10 cellular contexts compared by ENCODE assay signal in genomic region chr14:22852599-22852939, GRCh38. TPM values are rescaled to one million over a fixed set of nuclear protein-coding genes. Genes with fewer than 3 reads are reported as not detected.
A peak's percentile ranks its signal among the peaks of the same experiment; 100 is the strongest.
DNase-seq lines count a peak whose midpoint lies in the region; ATAC-seq, FAIRE-seq and TF ChIP-seq lines count a peak whose summit lies in the region.
"Had no signal": no experiment of that assay in that cellular context is flagged by ENCODE, and none has a peak within 500 bp of the region (broad histone marks: within the 10 kb centered on the region; RNA-seq: fewer than 3 reads in every experiment).

No MANE protein-coding gene starts in this region.

- H3K27ac ChIP-seq in parathyroid adenoma = peak overlapping the region; percentile 45

- POLR2A ChIA-PET in Caco-2 (lab: Charles Lee) = interaction anchor here (2.6 kb wide), 1 partner anchor 30 kb away, joined by 14 read pairs; no protein-coding TSS in a partner anchor

- intact Hi-C loops in Caco-2 (cut with micrococcal nuclease; ENCODE audit: unreplicated experiment) = no loop called here

- no peaks in the 10 kb centered on the region for H3K9me3 ChIP-seq in Caco-2
- no peaks in the 10 kb centered on the region for H3K9me3 ChIP-seq in parathyroid adenoma (ENCODE audit: control insufficient read depth, low read length)
- H3K9me3 ChIP-seq: HAP-1 had no signal

- H3K4me1 ChIP-seq in Caco-2 = peaks cover 25% of the 10 kb centered on the region
- H3K4me1 ChIP-seq in parathyroid adenoma = peaks cover 30% of the 10 kb centered on the region

- H3K79me2 ChIP-seq in parathyroid adenoma = no peaks in the 10 kb centered on the region

- DNase-seq in Caco-2 = no peak
- DNase-seq in RCC 7860 (ENCODE audit: low spot score) = peak; percentile 3
- no peak for DNase-seq in endothelial cell (ENCODE audit: low spot score)
- DNase-seq in HPDE6-E6E7 (ENCODE audit: extremely low spot score) = no peak
- DNase-seq in effector CD8-positive, alpha-beta T cell (lab: John Stamatoyannopoulos, UW) = no peak
- DNase-seq in NCI-H1436 treated with DMSO at 0.1 percent for 48 hours (lab: John Stamatoyannopoulos, UW) = no peak

- H3K9me3 Mint-ChIP-seq in Caco-2 (ENCODE audit: unreplicated experiment) = no peaks in the 10 kb centered on the region
- H3K9me3 Mint-ChIP-seq in endothelial cell (ENCODE audit: unreplicated experiment) = no peaks in the 10 kb centered on the region
- H3K9me3 Mint-ChIP-seq: CD8-positive, alpha-beta T cell had no signal

- H3K36me3 Mint-ChIP-seq in Caco-2 (ENCODE audit: insufficient read depth, unreplicated experiment) (no peaks in the 10 kb centered on the region), endothelial cell (ENCODE audit: low read depth, unreplicated experiment) (no peaks in the 10 kb centered on the region)
- H3K36me3 Mint-ChIP-seq: CD8-positive, alpha-beta T cell had no signal

- H2AFZ ChIP-seq in parathyroid adenoma = peak overlapping the region; percentile 92

- H3K27me3 ChIP-seq in Caco-2 (replicated peaks; ENCODE audit: control insufficient read depth, insufficient read depth, low read length) = no peaks in the 10 kb centered on the region
- H3K27me3 ChIP-seq in parathyroid adenoma (ENCODE audit: control insufficient read depth, insufficient read depth, low read length) = no peaks in the 10 kb centered on the region

- CTCF ChIA-PET in Caco-2 (lab: Charles Lee) = interaction anchor here (0.7 to 2.8 kb wide), 15 partner anchors 8 to 282 kb away, joined by 3 to 50 read pairs (median 4); partner anchors contain the start of genes MMP14, OXA1L and REM2

- H3K4me3 ChIP-seq in Caco-2 (ENCODE audit: low read depth, low read length) (no peak overlapping the region), parathyroid adenoma (ENCODE audit: low read depth, low read length) (no peak overlapping the region)

- H3K36me3 ChIP-seq in Caco-2 (ENCODE audit: control insufficient read depth, insufficient read depth, low read length) (no peaks in the 10 kb centered on the region), parathyroid adenoma (ENCODE audit: control insufficient read depth, insufficient read depth, low read length) (no peaks in the 10 kb centered on the region)
- H3K36me3 ChIP-seq: HAP-1 had no signal

- no peak for TF ChIP-seq CTCF in Caco-2 (IDR thresholded peaks at IDR 0.05; ENCODE audit: insufficient read depth in 1 of 2, low read depth in 1 of 2, low read length in 1 of 2, severe bottlenecking in 1 of 2, unreplicated experiment in 1 of 2)
- TF ChIP-seq CTCF in endothelial cell (IDR thresholded peaks at IDR 0.05; ENCODE audit: unreplicated experiment) = no peak
- TF ChIP-seq CTCF in parathyroid adenoma (IDR thresholded peaks at IDR 0.05) = no peak

- H3K27ac Mint-ChIP-seq in Caco-2 (ENCODE audit: unreplicated experiment) = peak overlapping the region; percentile 68
- H3K27ac Mint-ChIP-seq in endothelial cell (ENCODE audit: unreplicated experiment) = peak overlapping the region; percentile 48

- H3K27me3 Mint-ChIP-seq in Caco-2 (ENCODE audit: insufficient read depth, unreplicated experiment) (no peaks in the 10 kb centered on the region), endothelial cell (ENCODE audit: unreplicated experiment) (peaks cover 10% of the 10 kb centered on the region)

- no peak overlapping the region for H3K9ac ChIP-seq in parathyroid adenoma

- H3K4me3 Mint-ChIP-seq in Caco-2 (ENCODE audit: unreplicated experiment) (peak overlapping the region; percentile 69), endothelial cell (ENCODE audit: unreplicated experiment) (no peak overlapping the region)

- no peak for ATAC-seq in GM19455 (IDR thresholded peaks at IDR 0.05; ENCODE audit: unreplicated experiment)

- H3K4me2 ChIP-seq in parathyroid adenoma (ENCODE audit: low read length) = no peak overlapping the region

- FAIRE-seq in RCC 7860 (lab: Jason Lieb, UNC) = no peak

- peaks cover 7% of the 10 kb centered on the region for H3K4me1 Mint-ChIP-seq in Caco-2 (ENCODE audit: low read depth, unreplicated experiment)
- H3K4me1 Mint-ChIP-seq in endothelial cell (ENCODE audit: unreplicated experiment) = peaks cover 25% of the 10 kb centered on the region

- no TSS peak for BruUV-seq in Caco-2 (replicated peaks; lab: Mats Ljungman, UMichigan)

RNA-seq across cellular contexts. Expression of gene MMP14, which starts 16.2 kb away (rescaled TPM):
- total RNA-seq in Caco-2 (2022) (57.2 and 62.9 TPM in 2 replicates), endothelial cell (ENCODE audit: unreplicated experiment) (819 TPM)

RNA-seq across cellular contexts. Expression of gene LRP10, which starts 19.0 kb away (rescaled TPM):
- total RNA-seq in Caco-2 (2022) = 29.6 and 34.0 TPM in 2 replicates
- total RNA-seq in endothelial cell (ENCODE audit: unreplicated experiment) = 105 TPM

RNA-seq across cellular contexts. Expression of gene MRPL52, which starts 22.9 kb away (rescaled TPM):
- total RNA-seq in Caco-2 (2022) (149 TPM in 2 replicates), endothelial cell (ENCODE audit: unreplicated experiment) (126 TPM)

RNA-seq across cellular contexts. Expression of gene REM2, which starts 30.5 kb away (rescaled TPM):
- total RNA-seq in Caco-2 (2022) (0.41 and 0.44 TPM in 2 replicates), endothelial cell (ENCODE audit: unreplicated experiment) (0.36 TPM)

RNA-seq across cellular contexts. Expression of gene SLC7A7, which starts 37.3 kb away (rescaled TPM):
- total RNA-seq in Caco-2 (2022) (380 and 443 TPM in 2 replicates), endothelial cell (ENCODE audit: unreplicated experiment) (15.0 TPM)

Comparison
In these comparisons a context has a peak if more than half of its experiments do, and no peak if none do; other contexts are left out.
1. RNA of gene MMP14, which starts 16.2 kb away (total RNA-seq): 819 TPM in endothelial cell (single experiment); 57.2 to 62.9 TPM in Caco-2; every median in the first group is over 10 times any median in the second.